11 cellular contexts compared by ENCODE assay signal in the genomic region with DNA sequence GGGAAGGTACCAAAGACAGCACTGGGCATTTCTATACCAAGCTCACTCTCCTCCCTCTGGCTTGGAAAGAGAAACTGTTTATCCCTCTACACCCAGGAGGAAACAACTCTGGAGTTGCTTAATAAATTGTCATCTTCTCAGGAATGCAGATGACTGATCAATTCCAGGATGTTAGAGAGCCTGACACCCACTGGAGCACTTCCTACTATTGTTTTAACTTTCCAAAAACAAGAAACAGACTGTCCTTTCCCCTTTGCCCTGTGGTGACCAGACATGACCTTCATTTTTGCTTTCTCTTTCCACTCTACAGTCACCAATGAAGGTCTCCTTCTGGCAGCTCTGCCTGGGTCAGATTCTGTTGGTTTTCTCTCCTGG. TPM values are rescaled to one million over a fixed set of nuclear protein-coding genes. Genes with fewer than 3 reads are reported as not detected.
DNase-seq lines count a peak whose midpoint lies in the region; ATAC-seq and TF ChIP-seq lines count a peak whose summit lies in the region.
"Had no signal": no experiment of that assay in that cellular context is flagged by ENCODE, and none has a peak within 500 bp of the region (broad histone marks: within the 10 kb centered on the region; RNA-seq: fewer than 3 reads in every experiment).

No MANE protein-coding gene starts in this region.

- peak; percentile 70 for ATAC-seq in activated naive CD8-positive, alpha-beta T cell treated with anti-CD3 and anti-CD28 coated beads, Interleukin-2, amount 10 ng/mL, durations not matched to agents 7 days and 5 days (ENCODE audit: low read depth)
- peak; percentile 80 for ATAC-seq in left lobe of liver
- peak; percentile 81 for ATAC-seq in stimulated activated naive CD8-positive, alpha-beta T cell treated with anti-CD3 and anti-CD28 coated beads, Interleukin-15, Interleukin-2, amounts not matched to agents 100 U/mL and 50 U/mL, for 24 hours
- no peak for ATAC-seq in SK-N-SH treated with all-trans-retinoic acid at 6 μM for 48 hours
- ATAC-seq: A549 had no signal

- H3K36me3 Mint-ChIP-seq in T-helper 2 cell treated with Interferon-gamma antibody and Interleukin-4, amounts not matched to agents 5 μg/mL and 100 μg/mL, for 36 hours (ENCODE audit: low read depth) = peaks cover 36% of the 10 kb centered on the region
- peaks cover 45% of the 10 kb centered on the region for H3K36me3 Mint-ChIP-seq in activated naive CD8-positive, alpha-beta T cell treated with anti-CD3 and anti-CD28 coated beads, Interleukin-2, amount 10 ng/mL, durations not matched to agents 7 days and 5 days

- H3K27ac Mint-ChIP-seq in T-helper 2 cell treated with Interferon-gamma antibody and Interleukin-4, amounts not matched to agents 5 μg/mL and 100 μg/mL, for 36 hours = peak overlapping the region; percentile 52
- H3K27ac Mint-ChIP-seq in activated naive CD8-positive, alpha-beta T cell treated with anti-CD3 and anti-CD28 coated beads, Interleukin-2, amount 10 ng/mL, durations not matched to agents 7 days and 5 days = peak overlapping the region; percentile 82

- DNase-seq in T-helper 2 cell treated with Interferon-gamma antibody and Interleukin-4, amounts not matched to agents 5 μg/mL and 100 μg/mL, for 36 hours (ENCODE audit: low spot score) = no peak
- no peak for DNase-seq in T-helper 2 cell
- no peak for DNase-seq in activated naive CD8-positive, alpha-beta T cell treated with anti-CD3 and anti-CD28 coated beads, Interleukin-2, amount 10 ng/mL, durations not matched to agents 7 days and 5 days
- no peak for DNase-seq in left lobe of liver (ENCODE audit: low spot score)
- DNase-seq in stimulated activated naive CD8-positive, alpha-beta T cell treated with anti-CD3 and anti-CD28 coated beads, Interleukin-15, Interleukin-2, amounts not matched to agents 100 U/mL and 50 U/mL, for 24 hours = no peak
- DNase-seq in GM03348 (ENCODE audit: low spot score) = no peak
- DNase-seq in NCI-H2227 (lab: John Stamatoyannopoulos, UW; ENCODE audit: unreplicated experiment) = no peak
- DNase-seq: activated CD4-positive, alpha-beta T cell treated with anti-CD3 and anti-CD28 coated beads for 1 hour; NCI-H187 treated with DMSO at 0.1 percent for 48 hours had no signal

- H3K9me3 Mint-ChIP-seq in T-helper 2 cell treated with Interferon-gamma antibody and Interleukin-4, amounts not matched to agents 5 μg/mL and 100 μg/mL, for 36 hours = peaks cover 43% of the 10 kb centered on the region
- H3K9me3 Mint-ChIP-seq in activated naive CD8-positive, alpha-beta T cell treated with anti-CD3 and anti-CD28 coated beads, Interleukin-2, amount 10 ng/mL, durations not matched to agents 7 days and 5 days = peaks cover 26% of the 10 kb centered on the region

- H3K4me1 Mint-ChIP-seq in T-helper 2 cell treated with Interferon-gamma antibody and Interleukin-4, amounts not matched to agents 5 μg/mL and 100 μg/mL, for 36 hours (ENCODE audit: low read depth) = peaks cover 34% of the 10 kb centered on the region
- H3K4me1 Mint-ChIP-seq in activated naive CD8-positive, alpha-beta T cell treated with anti-CD3 and anti-CD28 coated beads, Interleukin-2, amount 10 ng/mL, durations not matched to agents 7 days and 5 days = peaks cover 22% of the 10 kb centered on the region

- peak overlapping the region; percentile 54 for H3K4me3 Mint-ChIP-seq in T-helper 2 cell treated with Interferon-gamma antibody and Interleukin-4, amounts not matched to agents 5 μg/mL and 100 μg/mL, for 36 hours
- H3K4me3 Mint-ChIP-seq in activated naive CD8-positive, alpha-beta T cell treated with anti-CD3 and anti-CD28 coated beads, Interleukin-2, amount 10 ng/mL, durations not matched to agents 7 days and 5 days = peak overlapping the region; percentile 22

- POLR2A ChIA-PET in activated naive CD8-positive, alpha-beta T cell treated with anti-CD3 and anti-CD28 coated beads, Interleukin-2, amount 10 ng/mL, durations not matched to agents 7 days and 5 days (lab: Charles Lee) = interaction anchor here (0.7 to 1.5 kb wide), 4 partner anchors 11 to 135 kb away, joined by 3 to 11 read pairs (median 4); partner anchors contain the start of gene GIMAP4

- H3K27me3 Mint-ChIP-seq in T-helper 2 cell treated with Interferon-gamma antibody and Interleukin-4, amounts not matched to agents 5 μg/mL and 100 μg/mL, for 36 hours (ENCODE audit: low read depth) = no peaks in the 10 kb centered on the region
- H3K27me3 Mint-ChIP-seq in activated naive CD8-positive, alpha-beta T cell treated with anti-CD3 and anti-CD28 coated beads, Interleukin-2, amount 10 ng/mL, durations not matched to agents 7 days and 5 days = no peaks in the 10 kb centered on the region

TF ChIP-seq in SK-N-SH treated with all-trans-retinoic acid at 6 μM for 48 hours, 23 proteins besides CTCF, POLR2A, EP300 and RAD21:
- TF ChIP-seq ZNF8 (CRISPR knock-in tag; IDR thresholded peaks at IDR 0.05) (no peak), ZNF70 (CRISPR knock-in tag; IDR thresholded peaks at IDR 0.05) (no peak), BACH2 (CRISPR knock-in tag; IDR thresholded peaks at IDR 0.05; ENCODE audit: borderline replicate concordance) (no peak), ISL1 (CRISPR knock-in tag; IDR thresholded peaks at IDR 0.05) (no peak), ARNTL (CRISPR knock-in tag; IDR thresholded peaks at IDR 0.05; ENCODE audit: borderline replicate concordance, low read depth) (no peak), ZC3H10 (CRISPR knock-in tag; IDR thresholded peaks at IDR 0.05) (no peak)
- TF ChIP-seq, protein P1, sequence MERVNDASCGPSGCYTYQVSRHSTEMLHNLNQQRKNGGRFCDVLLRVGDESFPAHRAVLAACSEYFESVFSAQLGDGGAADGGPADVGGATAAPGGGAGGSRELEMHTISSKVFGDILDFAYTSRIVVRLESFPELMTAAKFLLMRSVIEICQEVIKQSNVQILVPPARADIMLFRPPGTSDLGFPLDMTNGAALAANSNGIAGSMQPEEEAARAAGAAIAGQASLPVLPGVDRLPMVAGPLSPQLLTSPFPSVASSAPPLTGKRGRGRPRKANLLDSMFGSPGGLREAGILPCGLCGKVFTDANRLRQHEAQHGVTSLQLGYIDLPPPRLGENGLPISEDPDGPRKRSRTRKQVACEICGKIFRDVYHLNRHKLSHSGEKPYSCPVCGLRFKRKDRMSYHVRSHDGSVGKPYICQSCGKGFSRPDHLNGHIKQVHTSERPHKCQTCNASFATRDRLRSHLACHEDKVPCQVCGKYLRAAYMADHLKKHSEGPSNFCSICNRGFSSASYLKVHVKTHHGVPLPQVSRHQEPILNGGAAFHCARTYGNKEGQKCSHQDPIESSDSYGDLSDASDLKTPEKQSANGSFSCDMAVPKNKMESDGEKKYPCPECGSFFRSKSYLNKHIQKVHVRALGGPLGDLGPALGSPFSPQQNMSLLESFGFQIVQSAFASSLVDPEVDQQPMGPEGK (CRISPR knock-in tag; IDR thresholded peaks at IDR 0.05; ENCODE audit: borderline replicate concordance) = no peak
- TF ChIP-seq, protein P2, sequence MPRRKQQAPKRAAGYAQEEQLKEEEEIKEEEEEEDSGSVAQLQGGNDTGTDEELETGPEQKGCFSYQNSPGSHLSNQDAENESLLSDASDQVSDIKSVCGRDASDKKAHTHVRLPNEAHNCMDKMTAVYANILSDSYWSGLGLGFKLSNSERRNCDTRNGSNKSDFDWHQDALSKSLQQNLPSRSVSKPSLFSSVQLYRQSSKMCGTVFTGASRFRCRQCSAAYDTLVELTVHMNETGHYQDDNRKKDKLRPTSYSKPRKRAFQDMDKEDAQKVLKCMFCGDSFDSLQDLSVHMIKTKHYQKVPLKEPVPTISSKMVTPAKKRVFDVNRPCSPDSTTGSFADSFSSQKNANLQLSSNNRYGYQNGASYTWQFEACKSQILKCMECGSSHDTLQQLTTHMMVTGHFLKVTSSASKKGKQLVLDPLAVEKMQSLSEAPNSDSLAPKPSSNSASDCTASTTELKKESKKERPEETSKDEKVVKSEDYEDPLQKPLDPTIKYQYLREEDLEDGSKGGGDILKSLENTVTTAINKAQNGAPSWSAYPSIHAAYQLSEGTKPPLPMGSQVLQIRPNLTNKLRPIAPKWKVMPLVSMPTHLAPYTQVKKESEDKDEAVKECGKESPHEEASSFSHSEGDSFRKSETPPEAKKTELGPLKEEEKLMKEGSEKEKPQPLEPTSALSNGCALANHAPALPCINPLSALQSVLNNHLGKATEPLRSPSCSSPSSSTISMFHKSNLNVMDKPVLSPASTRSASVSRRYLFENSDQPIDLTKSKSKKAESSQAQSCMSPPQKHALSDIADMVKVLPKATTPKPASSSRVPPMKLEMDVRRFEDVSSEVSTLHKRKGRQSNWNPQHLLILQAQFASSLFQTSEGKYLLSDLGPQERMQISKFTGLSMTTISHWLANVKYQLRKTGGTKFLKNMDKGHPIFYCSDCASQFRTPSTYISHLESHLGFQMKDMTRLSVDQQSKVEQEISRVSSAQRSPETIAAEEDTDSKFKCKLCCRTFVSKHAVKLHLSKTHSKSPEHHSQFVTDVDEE (CRISPR knock-in tag; IDR thresholded peaks at IDR 0.05) = no peak

RNA-seq across cellular contexts. Expression of gene GIMAP4, which starts 19.6 kb away (rescaled TPM):
- total RNA-seq in activated naive CD8-positive, alpha-beta T cell treated with anti-CD3 and anti-CD28 coated beads, Interleukin-2, amount 10 ng/mL, durations not matched to agents 7 days and 5 days = 100 to 1,000 TPM; 285 to 288 TPM
- 9.8 TPM for total RNA-seq in left lobe of liver

RNA-seq across cellular contexts. Expression of gene GIMAP6, which starts 45.4 kb away (rescaled TPM):
- total RNA-seq in activated naive CD8-positive, alpha-beta T cell treated with anti-CD3 and anti-CD28 coated beads, Interleukin-2, amount 10 ng/mL, durations not matched to agents 7 days and 5 days = 100 to 1,000 TPM; 124 to 130 TPM
- 6.5 TPM for total RNA-seq in left lobe of liver

Comparison
In these comparisons a context has a peak if more than half of its experiments do, and no peak if none do; other contexts are left out.
1. RNA of gene GIMAP4, which starts 19.6 kb away (total RNA-seq): 285 to 288 TPM in activated naive CD8-positive, alpha-beta T cell treated with anti-CD3 and anti-CD28 coated beads, Interleukin-2, amount 10 ng/mL, durations not matched to agents 7 days and 5 days; 9.8 TPM in left lobe of liver (single experiment); every median in the first group is over 10 times any median in the second.
2. RNA of gene GIMAP6, which starts 45.4 kb away (total RNA-seq): 124 to 130 TPM in activated naive CD8-positive, alpha-beta T cell treated with anti-CD3 and anti-CD28 coated beads, Interleukin-2, amount 10 ng/mL, durations not matched to agents 7 days and 5 days; 6.5 TPM in left lobe of liver (single experiment); every median in the first group is over 10 times any median in the second.